ENCODE assay signal across 8 cellular contexts in the genomic region with DNA sequence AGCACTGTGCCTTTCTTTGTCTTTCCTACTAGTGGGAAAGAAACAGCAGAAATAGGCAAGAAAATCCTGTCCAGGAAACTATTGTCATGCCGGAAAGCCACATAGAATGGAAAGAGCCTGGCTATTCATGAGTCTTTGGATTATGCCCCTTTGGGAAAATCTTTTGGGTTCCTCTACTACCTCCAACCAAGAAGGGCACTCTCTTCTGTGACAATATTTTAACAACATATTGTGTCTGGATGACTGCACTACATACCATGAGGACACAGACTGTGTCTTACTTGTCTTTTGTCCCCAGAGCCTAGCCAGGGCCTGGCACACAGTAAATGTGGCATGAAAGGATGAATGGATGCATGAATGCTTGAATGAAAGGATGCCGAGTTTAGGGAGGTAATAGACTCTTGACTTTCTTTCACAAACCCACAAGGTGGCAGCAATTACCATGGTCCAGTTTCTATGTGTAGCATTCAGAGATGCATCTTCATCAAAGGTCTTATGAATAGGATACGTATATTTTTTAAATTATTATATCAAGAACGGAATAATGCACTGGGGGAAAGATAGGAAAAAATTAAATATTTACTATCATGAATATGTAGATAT. TPM values are rescaled to one million over a fixed set of nuclear protein-coding genes. Genes with fewer than 3 reads are reported as not detected.
A peak's percentile ranks its signal among the peaks of the same experiment; 100 is the strongest.
DNase-seq lines count a peak whose midpoint lies in the region; ATAC-seq and TF ChIP-seq lines count a peak whose summit lies in the region.

No MANE protein-coding gene starts in this region.

- ATAC-seq in GM21390 (IDR thresholded peaks at IDR 0.05; ENCODE audit: unreplicated experiment) (peak; percentile 68), GM19452 (IDR thresholded peaks at IDR 0.05; ENCODE audit: unreplicated experiment) (no peak)
- peak; percentile 63 for ATAC-seq in effector memory CD8-positive, alpha-beta T cell (replicated peaks)

- H3K4me3 ChIP-seq in SK-N-MC, result no peak overlapping the region

- no peaks in the 10 kb centered on the region for H3K9me3 Mint-ChIP-seq in effector memory CD8-positive, alpha-beta T cell
- H3K9me3 Mint-ChIP-seq in mesothelial cell of epicardium, result no peaks in the 10 kb centered on the region
- H3K9me3 Mint-ChIP-seq in T-helper 2 cell treated with Interferon-gamma antibody and Interleukin-4, amounts not matched to agents 5 μg/mL and 100 μg/mL, for 36 hours, result no peaks in the 10 kb centered on the region

- DNase-seq in DMS53 treated with DMSO at 0.1 percent for 48 hours (lab: John Stamatoyannopoulos, UW; ENCODE audit: unreplicated experiment) (peak; percentile 57), NCI-H1092 (lab: John Stamatoyannopoulos, UW) (peak; percentile 50), SK-N-MC (ENCODE audit: low read depth, low spot score) (peak; percentile 48), mesothelial cell of epicardium (ENCODE audit: low spot score in 2 of 2, unreplicated experiment in 2 of 2) (no peak)
- DNase-seq in effector memory CD8-positive, alpha-beta T cell, result peak; percentile 20 to 29 (median 23)
- DNase-seq in T-helper 2 cell treated with Interferon-gamma antibody and Interleukin-4, amounts not matched to agents 5 μg/mL and 100 μg/mL, for 36 hours (ENCODE audit: low spot score), result no peak

- H3K36me3 ChIP-seq in SK-N-MC (ENCODE audit: insufficient read depth, low read length), result no peaks in the 10 kb centered on the region

- no peak overlapping the region for H3K27ac ChIP-seq in SK-N-MC

- H3K9ac ChIP-seq in SK-N-MC (ENCODE audit: insufficient read length), result no peak overlapping the region

- peaks cover 50 to 64% of the 10 kb centered on the region in 2 donors for H3K27me3 Mint-ChIP-seq in effector memory CD8-positive, alpha-beta T cell
- peaks cover 1% of the 10 kb centered on the region for H3K27me3 Mint-ChIP-seq in mesothelial cell of epicardium (ENCODE audit: low read depth)
- H3K27me3 Mint-ChIP-seq in T-helper 2 cell treated with Interferon-gamma antibody and Interleukin-4, amounts not matched to agents 5 μg/mL and 100 μg/mL, for 36 hours (ENCODE audit: low read depth), result peaks cover 28% of the 10 kb centered on the region

- H3K4me3 Mint-ChIP-seq in effector memory CD8-positive, alpha-beta T cell, result no peak overlapping the region
- H3K4me3 Mint-ChIP-seq in mesothelial cell of epicardium, result no peak overlapping the region
- H3K4me3 Mint-ChIP-seq in T-helper 2 cell treated with Interferon-gamma antibody and Interleukin-4, amounts not matched to agents 5 μg/mL and 100 μg/mL, for 36 hours, result no peak overlapping the region

- H3K27ac Mint-ChIP-seq in effector memory CD8-positive, alpha-beta T cell, result no peak overlapping the region
- no peak overlapping the region for H3K27ac Mint-ChIP-seq in mesothelial cell of epicardium
- H3K27ac Mint-ChIP-seq in T-helper 2 cell treated with Interferon-gamma antibody and Interleukin-4, amounts not matched to agents 5 μg/mL and 100 μg/mL, for 36 hours, result no peak overlapping the region

- no peaks in the 10 kb centered on the region for H3K36me3 Mint-ChIP-seq in effector memory CD8-positive, alpha-beta T cell (ENCODE audit: insufficient read depth)
- H3K36me3 Mint-ChIP-seq in mesothelial cell of epicardium, result no peaks in the 10 kb centered on the region
- no peaks in the 10 kb centered on the region for H3K36me3 Mint-ChIP-seq in T-helper 2 cell treated with Interferon-gamma antibody and Interleukin-4, amounts not matched to agents 5 μg/mL and 100 μg/mL, for 36 hours (ENCODE audit: low read depth)

- H3K4me1 Mint-ChIP-seq in effector memory CD8-positive, alpha-beta T cell (ENCODE audit: low read depth in 2 of 2), result no peaks in the 10 kb centered on the region
- peaks cover 9% of the 10 kb centered on the region for H3K4me1 Mint-ChIP-seq in mesothelial cell of epicardium
- no peaks in the 10 kb centered on the region for H3K4me1 Mint-ChIP-seq in T-helper 2 cell treated with Interferon-gamma antibody and Interleukin-4, amounts not matched to agents 5 μg/mL and 100 μg/mL, for 36 hours (ENCODE audit: low read depth)

- peak; percentile 31 for TF ChIP-seq CTCF in mesothelial cell of epicardium (IDR thresholded peaks at IDR 0.05; ENCODE audit: unreplicated experiment)

- no peaks in the 10 kb centered on the region for H3K9me3 ChIP-seq in SK-N-MC (ENCODE audit: low read depth, low read length)

RNA-seq across cellular contexts. Expression of gene ARL14, which starts 30.3 kb away (rescaled TPM):
- total RNA-seq in mesothelial cell of epicardium, result not detected in 3 replicates

RNA-seq across cellular contexts. Expression of gene PPM1L, which starts 48.7 kb away (rescaled TPM):
- 10.6 to 12.1 TPM (median 10.8 TPM) in 3 replicates for total RNA-seq in mesothelial cell of epicardium

Comparison
In these comparisons a context has a peak if more than half of its experiments do, and no peak if none do; other contexts are left out.
1. DNase-seq: peak in DMS53 treated with DMSO at 0.1 percent for 48 hours (single experiment), NCI-H1092 (single experiment), SK-N-MC (single experiment) and effector memory CD8-positive, alpha-beta T cell (3 of 3); none in mesothelial cell of epicardium (0 of 2) and T-helper 2 cell treated with Interferon-gamma antibody and Interleukin-4, amounts not matched to agents 5 μg/mL and 100 μg/mL, for 36 hours (single experiment).